Comparison of ENCODE assay signal across 15 cellular contexts in the genomic region with DNA sequence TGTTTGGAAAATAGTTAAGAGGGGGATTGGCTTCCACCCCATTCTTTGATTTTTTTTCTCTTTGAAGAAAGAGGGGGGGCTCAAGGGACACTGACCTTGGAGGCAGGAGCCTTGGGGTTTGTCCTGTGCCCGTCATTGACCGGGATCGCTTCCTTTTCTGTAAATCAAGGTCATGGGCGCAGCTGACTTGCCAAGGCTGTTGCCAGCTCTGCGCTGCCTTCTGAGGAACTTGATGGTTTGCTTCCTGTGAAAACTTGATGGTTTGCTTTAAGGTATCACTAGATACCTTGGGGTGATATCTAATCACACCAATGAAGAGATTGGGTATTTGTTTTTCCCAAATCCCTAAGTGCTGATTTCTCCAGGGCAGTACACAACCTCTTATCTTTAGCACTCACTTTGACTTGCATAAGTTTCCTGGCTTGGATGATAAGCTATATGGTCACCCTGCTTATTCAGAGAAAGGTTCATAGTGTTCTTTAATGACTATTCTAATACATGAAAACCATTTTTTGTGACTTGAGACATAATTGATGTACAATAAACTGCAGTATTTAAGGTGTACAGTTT. TPM values are rescaled to one million over a fixed set of nuclear protein-coding genes. Genes with fewer than 3 reads are reported as not detected.
DNase-seq lines count a peak whose midpoint lies in the region; ATAC-seq and TF ChIP-seq lines count a peak whose summit lies in the region.
"Had no signal": no experiment of that assay in that cellular context is flagged by ENCODE, and none has a peak within 500 bp of the region (broad histone marks: within the 10 kb centered on the region; RNA-seq: fewer than 3 reads in every experiment).

No MANE protein-coding gene starts in this region.

- no peak overlapping the region for H2BK12ac ChIP-seq in mesenchymal stem cell (ENCODE audit: low read length in 2 of 2)

- no peak overlapping the region for H2BK5ac ChIP-seq in mesenchymal stem cell (ENCODE audit: low read depth, low read length, poor library complexity, severe bottlenecking)

- TF ChIP-seq CTCF in heart left ventricle (IDR thresholded peaks at IDR 0.05) (no peak), osteoblast (IDR thresholded peaks at IDR 0.05; ENCODE audit: extremely low read depth, low read depth, low read length) (no peak)

- WGBS in heart left ventricle, 4 donors, result 55 to 73% (median 61%) methylated on average over 5 of the region's 5 CpGs
- 98% methylated on average over 5 of the region's 5 CpGs for WGBS in mesenchymal stem cell
- WGBS in aorta, 2 donors, result 92 to 93% methylated on average over 5 of the region's 5 CpGs

- no peaks in the 10 kb centered on the region for H3K27me3 ChIP-seq in heart left ventricle
- no peaks in the 10 kb centered on the region for H3K27me3 ChIP-seq in mesenchymal stem cell (ENCODE audit: control insufficient read depth in 1 of 2, insufficient read depth in 1 of 2, low read length in 2 of 2)
- H3K27me3 ChIP-seq in aorta (ENCODE audit: control insufficient read depth in 1 of 2, insufficient read depth in 2 of 2, low read length in 1 of 2), result no peaks in the 10 kb centered on the region
- no peaks in the 10 kb centered on the region for H3K27me3 ChIP-seq in osteoblast (ENCODE audit: insufficient read depth, low read length)

- H3K14ac ChIP-seq in mesenchymal stem cell (ENCODE audit: low read length in 2 of 2), result no peak overlapping the region

- H3K79me2 ChIP-seq in osteoblast (ENCODE audit: insufficient read depth, low read length), result no peaks in the 10 kb centered on the region

- H3K9me3 Mint-ChIP-seq in activated naive CD8-positive, alpha-beta T cell treated with anti-CD3 and anti-CD28 coated beads, Interleukin-2, amount 10 ng/mL, durations not matched to agents 7 days and 5 days, result peaks cover 12% of the 10 kb centered on the region

- no peak overlapping the region for H3K4ac ChIP-seq in mesenchymal stem cell (ENCODE audit: low read depth in 1 of 2, low read length in 2 of 2)

- H3K4me3 ChIP-seq in heart left ventricle (no peak overlapping the region), mesenchymal stem cell (ENCODE audit: insufficient read depth in 1 of 2, low read depth in 1 of 2, low read length in 2 of 2) (no peak overlapping the region), aorta (ENCODE audit: low read length in 2 of 2) (no peak overlapping the region), osteoblast (ENCODE audit: insufficient read depth, low read length) (no peak overlapping the region)

- H3K23ac ChIP-seq in mesenchymal stem cell (ENCODE audit: low read length in 2 of 2), result no peak overlapping the region

- H3K4me1 Mint-ChIP-seq in activated naive CD8-positive, alpha-beta T cell treated with anti-CD3 and anti-CD28 coated beads, Interleukin-2, amount 10 ng/mL, durations not matched to agents 7 days and 5 days, result peaks cover 44% of the 10 kb centered on the region

- no peak overlapping the region for H2AK5ac ChIP-seq in mesenchymal stem cell (ENCODE audit: low read length, severe bottlenecking)

- in situ Hi-C loops in G401 (cut with HindIII; ENCODE audit: low sequenced_read_pairs), result no loop called here

- peaks cover 42% of the 10 kb centered on the region for H3K36me3 Mint-ChIP-seq in activated naive CD8-positive, alpha-beta T cell treated with anti-CD3 and anti-CD28 coated beads, Interleukin-2, amount 10 ng/mL, durations not matched to agents 7 days and 5 days

- H3K4me1 ChIP-seq in heart left ventricle (peaks cover 3 to 51% (median 42%) of the 10 kb centered on the region in 12 donors), mesenchymal stem cell (ENCODE audit: control insufficient read depth, insufficient read depth, low read depth, low read length) (peaks cover 17% of the 10 kb centered on the region), aorta (ENCODE audit: control insufficient read depth in 1 of 2, insufficient read depth in 2 of 2, low read length in 2 of 2) (peaks cover 4 to 9% of the 10 kb centered on the region in 2 donors), osteoblast (ENCODE audit: insufficient read depth, low read length) (peaks cover 31% of the 10 kb centered on the region)

- ATAC-seq in heart left ventricle (peak in 2 of 4 donors; percentile 30 to 33), aorta (ENCODE audit: low FRiP score) (no peak), HG02642 (IDR thresholded peaks at IDR 0.05; ENCODE audit: poor library complexity, unreplicated experiment) (no peak)
- no peak for ATAC-seq in activated naive CD8-positive, alpha-beta T cell treated with anti-CD3 and anti-CD28 coated beads, Interleukin-2, amount 10 ng/mL, durations not matched to agents 7 days and 5 days (ENCODE audit: low read depth)

- peak overlapping the region in 11 of 12 donors; percentile 30 to 70 (median 59) for H3K27ac ChIP-seq in heart left ventricle
- H3K27ac ChIP-seq in mesenchymal stem cell (ENCODE audit: low read length, poor library complexity, severe bottlenecking), result no peak overlapping the region
- peak overlapping the region; percentile 61 to 90 for H3K27ac ChIP-seq in aorta (ENCODE audit: low read depth in 1 of 2, low read length in 2 of 2)
- no peak overlapping the region for H3K27ac ChIP-seq in osteoblast (ENCODE audit: low read depth, low read length)

- no peak overlapping the region for H4K8ac ChIP-seq in mesenchymal stem cell (ENCODE audit: low read length)

- no peak overlapping the region for H3K18ac ChIP-seq in mesenchymal stem cell (ENCODE audit: low read depth in 1 of 2, low read length in 2 of 2)

- H3K4me2 ChIP-seq in mesenchymal stem cell (ENCODE audit: low read length, poor library complexity, severe bottlenecking) (no peak overlapping the region), osteoblast (ENCODE audit: insufficient read depth, low read length) (no peak overlapping the region)

- H2AFZ ChIP-seq in mesenchymal stem cell (ENCODE audit: low read depth, low read length) (no peak overlapping the region), osteoblast (ENCODE audit: low read length) (no peak overlapping the region)

- peak overlapping the region; percentile 73 for H2BK120ac ChIP-seq in mesenchymal stem cell (ENCODE audit: low read depth, low read length)

- no peak for TF ChIP-seq POLR2A in heart left ventricle (IDR thresholded peaks at IDR 0.05)

- peak overlapping the region; percentile 62 for H3K4me3 Mint-ChIP-seq in activated naive CD8-positive, alpha-beta T cell treated with anti-CD3 and anti-CD28 coated beads, Interleukin-2, amount 10 ng/mL, durations not matched to agents 7 days and 5 days

- H4K20me1 ChIP-seq in osteoblast (ENCODE audit: insufficient read depth, low read length), result no peaks in the 10 kb centered on the region

- POLR2A ChIA-PET in activated naive CD8-positive, alpha-beta T cell treated with anti-CD3 and anti-CD28 coated beads, Interleukin-2, amount 10 ng/mL, durations not matched to agents 7 days and 5 days (lab: Charles Lee), result interaction anchor here (0.7 to 1.6 kb wide), 4 partner anchors 10 to 222 kb away, joined by 3 to 9 read pairs (median 6); no protein-coding TSS in a partner anchor

- no peak overlapping the region for H4K91ac ChIP-seq in mesenchymal stem cell (ENCODE audit: low read length)

- intact Hi-C loops in heart left ventricle (cut with DNase I), result no loop called here
- intact Hi-C loops in cardiac septum (cut with DNase I), result no loop called here
- intact Hi-C loops in aorta (cut with DNase I), result no loop called here

- no peak overlapping the region for H2BK15ac ChIP-seq in mesenchymal stem cell (ENCODE audit: low read depth, poor library complexity, severe bottlenecking)

- H3K9ac ChIP-seq in mesenchymal stem cell (ENCODE audit: low read length), result no peak overlapping the region

- peak overlapping the region; percentile 64 for H3K27ac Mint-ChIP-seq in activated naive CD8-positive, alpha-beta T cell treated with anti-CD3 and anti-CD28 coated beads, Interleukin-2, amount 10 ng/mL, durations not matched to agents 7 days and 5 days

- H3K79me1 ChIP-seq in mesenchymal stem cell (replicated peaks; ENCODE audit: low read length, poor library complexity, severe bottlenecking), result peaks cover 15% of the 10 kb centered on the region

- H3K9me3 ChIP-seq in heart left ventricle (peaks cover 0 to 23% (median 2%) of the 10 kb centered on the region in 12 donors), mesenchymal stem cell (ENCODE audit: control insufficient read depth, low read length) (peaks cover 10% of the 10 kb centered on the region), aorta (ENCODE audit: control insufficient read depth, low read length) (no peaks in the 10 kb centered on the region), osteoblast (ENCODE audit: low read depth, low read length) (no peaks in the 10 kb centered on the region)

- H3K27me3 Mint-ChIP-seq in activated naive CD8-positive, alpha-beta T cell treated with anti-CD3 and anti-CD28 coated beads, Interleukin-2, amount 10 ng/mL, durations not matched to agents 7 days and 5 days, result no peaks in the 10 kb centered on the region

- H3K36me3 ChIP-seq in heart left ventricle (peaks cover 0 to 4% (median 0%) of the 10 kb centered on the region in 9 donors), mesenchymal stem cell (ENCODE audit: control insufficient read depth in 1 of 2, insufficient read depth in 2 of 2, low read depth in 1 of 2, low read length in 2 of 2) (peaks cover 4 to 6% of the 10 kb centered on the region in 2 experiments), aorta (ENCODE audit: control insufficient read depth in 1 of 2, insufficient read depth in 2 of 2, low read length in 1 of 2) (peaks cover 0 to 2% of the 10 kb centered on the region in 2 donors), osteoblast (ENCODE audit: insufficient read depth, low read length) (no peaks in the 10 kb centered on the region)

- DNase-seq in heart left ventricle, result no peak
- DNase-seq in cardiac septum (ENCODE audit: low spot score), result no peak
- no peak for DNase-seq in activated naive CD8-positive, alpha-beta T cell treated with anti-CD3 and anti-CD28 coated beads, Interleukin-2, amount 10 ng/mL, durations not matched to agents 7 days and 5 days
- no peak for DNase-seq in mesenchymal stem cell
- DNase-seq in aorta, result no peak
- DNase-seq in osteoblast (ENCODE audit: insufficient read length, low spot score, missing footprints), result no peak
- DNase-seq in G401 (ENCODE audit: low spot score), result no peak
- DNase-seq: activated CD4-positive, alpha-beta T cell treated with anti-CD3 and anti-CD28 coated beads for 4 hours; anterior cingulate cortex; H7; kidney; NCI-H1105 treated with DMSO at 0.1 percent for 48 hours; stimulated activated CD4-positive, alpha-beta T cell treated with anti-CD3 and anti-CD28 coated beads, Interleukin-15, amount 100 ng/mL, for 24 hours; stimulated activated CD8-positive, alpha-beta memory T cell treated with anti-CD3 and anti-CD28 coated beads, Interleukin-4, amount 100 ng/mL, for 48 hours had no signal

RNA-seq across cellular contexts. Expression of gene DGKD, which starts 56.0 kb away (rescaled TPM):
- total RNA-seq in heart left ventricle, result 10 to 100 TPM; 15.5 to 67.3 (median 42.8) TPM
- 10 to 100 TPM; 51.2 to 88.6 TPM for polyA plus RNA-seq in heart left ventricle
- total RNA-seq in cardiac septum, result 100 TPM
- total RNA-seq in activated naive CD8-positive, alpha-beta T cell treated with anti-CD3 and anti-CD28 coated beads, Interleukin-2, amount 10 ng/mL, durations not matched to agents 7 days and 5 days, result 100 to 1,000 TPM; 114 to 132 TPM
- polyA plus RNA-seq in mesenchymal stem cell (2013, experiment 1 of 2), result 10.4 TPM
- 7.8 TPM for polyA plus RNA-seq in mesenchymal stem cell (2013, experiment 2 of 2)
- total RNA-seq in aorta, result 100 to 1,000 TPM in 1 of 2 donors, 10 to 100 TPM in 1; 74.3 to 250 TPM
- polyA plus RNA-seq in aorta, result 10 to 100 TPM in 1 of 2 donors, 1 to 10 TPM in 1; 8.9 to 62.2 TPM
- 6.5 TPM in 2 replicates for total RNA-seq in osteoblast
- total RNA-seq in G401 (2014; rRNA removed; shearing (Covaris generic)), result 15.6 and 20.4 TPM in 2 replicates

Comparison
In these comparisons a context has a peak if more than half of its experiments do, and no peak if none do; other contexts are left out.
1. H3K27ac ChIP-seq: peak in heart left ventricle (11 of 12) and aorta (2 of 2); none in mesenchymal stem cell (single experiment) and osteoblast (single experiment).